In the genomic region with DNA sequence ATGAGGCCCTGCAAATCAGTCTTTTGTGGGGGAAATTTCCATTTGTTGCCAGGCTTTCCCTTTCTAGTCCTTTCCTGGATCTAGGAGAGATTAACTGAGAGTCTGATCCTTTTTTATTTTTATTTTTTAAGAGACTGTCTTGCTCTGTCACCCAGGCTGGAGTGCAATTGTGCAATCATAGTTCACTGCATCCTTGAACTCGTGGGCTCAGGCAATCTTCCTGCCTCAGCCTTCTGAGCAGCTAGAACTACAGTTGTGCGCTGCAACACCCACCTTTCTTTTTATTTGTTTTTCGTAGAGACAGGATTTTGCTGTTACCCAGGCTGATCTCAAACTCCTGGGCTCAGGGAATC, we compare ENCODE assay signal across 11 cellular contexts. TPM values are rescaled to one million over a fixed set of nuclear protein-coding genes. Genes with fewer than 3 reads are reported as not detected.
DNase-seq lines count a peak whose midpoint lies in the region; ATAC-seq and TF ChIP-seq lines count a peak whose summit lies in the region.
"Had no signal": no experiment of that assay in that cellular context is flagged by ENCODE, and none has a peak within 500 bp of the region (broad histone marks: within the 10 kb centered on the region; RNA-seq: fewer than 3 reads in every experiment).

No MANE protein-coding gene starts in this region.

- H3K36me3 ChIP-seq in BLaER1, result no peaks in the 10 kb centered on the region
- no peaks in the 10 kb centered on the region for H3K36me3 ChIP-seq in iPS-18a (ENCODE audit: control insufficient read depth, low read depth, low read length)
- no peaks in the 10 kb centered on the region for H3K36me3 ChIP-seq in left ventricle myocardium inferior
- no peaks in the 10 kb centered on the region for H3K36me3 ChIP-seq in esophagus muscularis mucosa
- H3K36me3 ChIP-seq: sigmoid colon had no signal

- H3K9me3 ChIP-seq in BLaER1, result peaks cover 11% of the 10 kb centered on the region; the same call in 1 of the 2 replicates
- no peaks in the 10 kb centered on the region for H3K9me3 ChIP-seq in iPS-18a (ENCODE audit: control insufficient read depth, low read depth, low read length)
- no peaks in the 10 kb centered on the region for H3K9me3 ChIP-seq in left ventricle myocardium inferior (replicated peaks)
- H3K9me3 ChIP-seq in esophagus muscularis mucosa, result no peaks in the 10 kb centered on the region
- H3K9me3 ChIP-seq: sigmoid colon had no signal

- TF ChIP-seq CTCF in HFF-Myc (IDR thresholded peaks at IDR 0.05; ENCODE audit: low read depth, low read length, missing control alignments) (no peak), RWPE1 (conservative IDR thresholded peaks at IDR 0.05; ENCODE audit: low read depth) (no peak), left ventricle myocardium inferior (IDR thresholded peaks at IDR 0.05; ENCODE audit: borderline replicate concordance) (no peak), GM10248 (IDR thresholded peaks at IDR 0.05; ENCODE audit: control extremely low read depth, extremely low read depth, low read depth, missing control alignments) (no peak), esophagus muscularis mucosa (IDR thresholded peaks at IDR 0.05) (no peak)

- H3K9ac ChIP-seq in BLaER1 (no peak overlapping the region), iPS-18a (ENCODE audit: low read length) (peak overlapping the region; percentile 99)

- CTCF ChIA-PET in RWPE1 (lab: Yijun Ruan, JAX) (no interaction called here), GM10248 (lab: Yijun Ruan, JAX) (interaction anchor here (0.6 to 2.2 kb wide), 8 partner anchors 15 to 215 kb away, joined by 3 to 19 read pairs (median 6); a partner anchor contains a TSS)

- DNase-seq in HFF-Myc (ENCODE audit: extremely low read depth, low read depth), result no peak
- DNase-seq in RWPE1 (ENCODE audit: low spot score), result no peak
- DNase-seq in left ventricle myocardium inferior, result no peak
- no peak for DNase-seq in GM10248 (ENCODE audit: extremely low spot score)
- no peak for DNase-seq in esophagus muscularis mucosa (ENCODE audit: extremely low spot score)
- DNase-seq: activated T-cell treated with anti-CD3 and anti-CD28 coated beads for 4 hours, anterior cingulate cortex, sigmoid colon had no signal

- intact Hi-C loops in left ventricle myocardium inferior (cut with micrococcal nuclease) (no loop called here), esophagus muscularis mucosa (cut with DNase I) (no loop called here)

- H3K27ac ChIP-seq in BLaER1 (peak overlapping the region; percentile 43; the same call in 1 of the 2 replicates), RWPE1 (peak overlapping the region; percentile 41; the same call in 1 of the 2 replicates), iPS-18a (ENCODE audit: low read length) (peak overlapping the region; percentile 73), left ventricle myocardium inferior (replicated peaks) (no peak overlapping the region), esophagus muscularis mucosa (replicated peaks in 1 of 4) (no peak overlapping the region)
- H3K27ac ChIP-seq: sigmoid colon had no signal

- no peaks in the 10 kb centered on the region for H3K27me3 ChIP-seq in BLaER1
- no peaks in the 10 kb centered on the region for H3K27me3 ChIP-seq in iPS-18a (ENCODE audit: control insufficient read depth, insufficient read depth, low read length)
- H3K27me3 ChIP-seq in left ventricle myocardium inferior (ENCODE audit: low read depth), result peaks cover 88% of the 10 kb centered on the region
- H3K27me3 ChIP-seq in esophagus muscularis mucosa, result peaks cover 0 to 87% (median 42%) of the 10 kb centered on the region in 4 donors

- TF ChIP-seq EP300 in esophagus muscularis mucosa (IDR thresholded peaks at IDR 0.05), result no peak

- TF ChIP-seq POLR2A in esophagus muscularis mucosa (IDR thresholded peaks at IDR 0.05; ENCODE audit: low read depth), result no peak

- H3K4me3 ChIP-seq in BLaER1, result no peak overlapping the region
- peak overlapping the region; percentile 67 for H3K4me3 ChIP-seq in HFF-Myc (replicated peaks; ENCODE audit: low read depth, low read length)
- peak overlapping the region; percentile 97 for H3K4me3 ChIP-seq in iPS-18a (ENCODE audit: low read length)
- H3K4me3 ChIP-seq in left ventricle myocardium inferior, result no peak overlapping the region
- H3K4me3 ChIP-seq in esophagus muscularis mucosa, result no peak overlapping the region
- H3K4me3 ChIP-seq: sigmoid colon had no signal

- H3K4me1 ChIP-seq in BLaER1 (peaks cover 34% of the 10 kb centered on the region), iPS-18a (ENCODE audit: control insufficient read depth, low read depth, low read length) (peaks cover 17% of the 10 kb centered on the region), left ventricle myocardium inferior (peaks cover 32% of the 10 kb centered on the region), esophagus muscularis mucosa (peaks cover 25 to 31% (median 28%) of the 10 kb centered on the region in 4 donors)

- POLR2A ChIA-PET in RWPE1 (lab: Yijun Ruan, JAX; ENCODE audit: low non-redundant PET) (interaction anchor here (0.8 to 2.3 kb wide), 2 partner anchors 17 to 1007 kb away, joined by 3 to 14 read pairs; a partner anchor contains a TSS), GM10248 (lab: Yijun Ruan, JAX) (interaction anchor here (1.1 to 3.7 kb wide), 5 partner anchors 20 to 742 kb away, joined by 4 to 240 read pairs (median 34); a partner anchor contains a TSS)

- 84% methylated on average over 3 of the region's 3 CpGs for WGBS in esophagus muscularis mucosa

- H4K20me1 ChIP-seq in BLaER1, result peaks cover 5% of the 10 kb centered on the region; the same call in 1 of the 2 replicates

- peak overlapping the region; percentile 87 for H3K4me2 ChIP-seq in BLaER1

- ATAC-seq in GM19023 (IDR thresholded peaks at IDR 0.05; ENCODE audit: unreplicated experiment), result no peak

RNA-seq across cellular contexts. Expression of a gene that starts 22.9 kb away (rescaled TPM):
- not detected for total RNA-seq in left ventricle myocardium inferior
- total RNA-seq in esophagus muscularis mucosa, result not detected
- total RNA-seq: sigmoid colon had no signal

Comparison
In these comparisons a context has a peak if more than half of its experiments do, and no peak if none do; other contexts are left out.
1. H3K27ac ChIP-seq: peak in BLaER1 (single experiment), RWPE1 (single experiment) and iPS-18a (single experiment); none in left ventricle myocardium inferior (single experiment) and esophagus muscularis mucosa (0 of 4).
2. H3K4me3 ChIP-seq: peak in HFF-Myc (single experiment) and iPS-18a (single experiment); none in BLaER1 (single experiment), left ventricle myocardium inferior (single experiment) and esophagus muscularis mucosa (0 of 4).